In genomic region chr19:50357178-50358100, GRCh38 we compare ENCODE assay signal across 1 cellular context.
TF ChIP-seq lines count a peak whose summit lies in the region.

No MANE protein-coding gene starts in this region.

TF ChIP-seq in HEK293, 187 proteins besides CTCF, POLR2A, EP300 and RAD21 (continued from another document and continues in another):
- no peak for TF ChIP-seq PRDM2 (tag by site-specific recombination; IDR thresholded peaks at IDR 0.05; ENCODE audit: borderline replicate concordance)
- no peak for TF ChIP-seq ZNF704 (tag by site-specific recombination; IDR thresholded peaks at IDR 0.05)
- no peak for TF ChIP-seq REST (tag by site-specific recombination; IDR thresholded peaks at IDR 0.05)
- TF ChIP-seq ZNF202 (tag by site-specific recombination; IDR thresholded peaks at IDR 0.05; ENCODE audit: borderline replicate concordance) = no peak
- TF ChIP-seq HOXD13 (CRISPR knock-in tag; IDR thresholded peaks at IDR 0.05; ENCODE audit: borderline replicate concordance) = no peak
- no peak for TF ChIP-seq ZNF514 (tag by site-specific recombination; IDR thresholded peaks at IDR 0.05)
- no peak for TF ChIP-seq ZNF362 (tag by site-specific recombination; IDR thresholded peaks at IDR 0.05)
- TF ChIP-seq BCL6B (tag by site-specific recombination; IDR thresholded peaks at IDR 0.05) = no peak
- peak; percentile 28; the same call in 1 of the 2 replicates for TF ChIP-seq KLF8 (tag by site-specific recombination; IDR thresholded peaks at IDR 0.05)
- no peak for TF ChIP-seq YY2 (tag by site-specific recombination; IDR thresholded peaks at IDR 0.05)
- TF ChIP-seq ZNF510 (tag by site-specific recombination; IDR thresholded peaks at IDR 0.05; ENCODE audit: insufficient replicate concordance) = no peak
- TF ChIP-seq ZFP37 (tag by site-specific recombination; IDR thresholded peaks at IDR 0.05) = no peak; the same call in 1 of the 2 replicates
- no peak for TF ChIP-seq OSR2 (tag by site-specific recombination; IDR thresholded peaks at IDR 0.05)
- TF ChIP-seq ZNF785 (tag by site-specific recombination; IDR thresholded peaks at IDR 0.05) = no peak
- TF ChIP-seq ZNF639 (tag by site-specific recombination; IDR thresholded peaks at IDR 0.05) = no peak
- no peak for TF ChIP-seq SP7 (tag by site-specific recombination; IDR thresholded peaks at IDR 0.05)
- TF ChIP-seq ZNF274 (IDR thresholded peaks at IDR 0.05; ENCODE audit: low read length) = no peak
- no peak for TF ChIP-seq ZNF274 (tag by site-specific recombination; IDR thresholded peaks at IDR 0.05; ENCODE audit: borderline replicate concordance)
- no peak for TF ChIP-seq ZNF16 (tag by site-specific recombination; IDR thresholded peaks at IDR 0.05; ENCODE audit: low read depth)
- TF ChIP-seq ZNF843 (tag by site-specific recombination; IDR thresholded peaks at IDR 0.05) = no peak
- no peak for TF ChIP-seq ZNF157 (tag by site-specific recombination; IDR thresholded peaks at IDR 0.05)
- no peak; the same call in 1 of the 2 replicates for TF ChIP-seq ZNF777 (tag by site-specific recombination; IDR thresholded peaks at IDR 0.05; ENCODE audit: borderline replicate concordance)
- TF ChIP-seq ZNF692 (tag by site-specific recombination; IDR thresholded peaks at IDR 0.05) = no peak
- TF ChIP-seq ZBTB8A (tag by site-specific recombination; IDR thresholded peaks at IDR 0.05) = no peak
- no peak for TF ChIP-seq ZNF302 (tag by site-specific recombination; IDR thresholded peaks at IDR 0.05; ENCODE audit: low read depth)
- TF ChIP-seq ZBTB17 (tag by site-specific recombination; IDR thresholded peaks at IDR 0.05) = peak; percentile 66
- TF ChIP-seq GLIS2 (tag by site-specific recombination; IDR thresholded peaks at IDR 0.05) = peak; percentile 54; the same call in 1 of the 2 replicates
- TF ChIP-seq ZNF626 (tag by site-specific recombination; IDR thresholded peaks at IDR 0.05) = no peak
- TF ChIP-seq ZNF558 (tag by site-specific recombination; IDR thresholded peaks at IDR 0.05) = no peak
- no peak for TF ChIP-seq ZNF585B (tag by site-specific recombination; IDR thresholded peaks at IDR 0.05)
- no peak for TF ChIP-seq ZNF311 (tag by site-specific recombination; IDR thresholded peaks at IDR 0.05; ENCODE audit: borderline replicate concordance)
- TF ChIP-seq ZNF280C (tag by site-specific recombination; IDR thresholded peaks at IDR 0.05) = no peak
- no peak for TF ChIP-seq ZNF623 (tag by site-specific recombination; IDR thresholded peaks at IDR 0.05)
- TF ChIP-seq KLF9 (tag by site-specific recombination; IDR thresholded peaks at IDR 0.05; ENCODE audit: low read depth) = no peak
- TF ChIP-seq ZNF791 (tag by site-specific recombination; IDR thresholded peaks at IDR 0.05) = no peak
- TF ChIP-seq ZNF76 (tag by site-specific recombination; IDR thresholded peaks at IDR 0.05; ENCODE audit: borderline replicate concordance, low read depth) = no peak
- no peak for TF ChIP-seq TRIM28 (IDR thresholded peaks at IDR 0.05; ENCODE audit: borderline replicate concordance, low read length)
- TF ChIP-seq ZNF658 (tag by site-specific recombination; IDR thresholded peaks at IDR 0.05) = no peak
- TF ChIP-seq ZNF140 (tag by site-specific recombination; IDR thresholded peaks at IDR 0.05) = no peak
- no peak; the same call in 1 of the 2 replicates for TF ChIP-seq ZNF24 (tag by site-specific recombination; IDR thresholded peaks at IDR 0.05)
- TF ChIP-seq WT1 (tag by site-specific recombination; IDR thresholded peaks at IDR 0.05) = no peak
- no peak for TF ChIP-seq AEBP2 (tag by site-specific recombination; IDR thresholded peaks at IDR 0.05; ENCODE audit: borderline replicate concordance)
- no peak for TF ChIP-seq SP3 (tag by site-specific recombination; IDR thresholded peaks at IDR 0.05)
